ENCODE assay signal across 8 cellular contexts in the genomic region with DNA sequence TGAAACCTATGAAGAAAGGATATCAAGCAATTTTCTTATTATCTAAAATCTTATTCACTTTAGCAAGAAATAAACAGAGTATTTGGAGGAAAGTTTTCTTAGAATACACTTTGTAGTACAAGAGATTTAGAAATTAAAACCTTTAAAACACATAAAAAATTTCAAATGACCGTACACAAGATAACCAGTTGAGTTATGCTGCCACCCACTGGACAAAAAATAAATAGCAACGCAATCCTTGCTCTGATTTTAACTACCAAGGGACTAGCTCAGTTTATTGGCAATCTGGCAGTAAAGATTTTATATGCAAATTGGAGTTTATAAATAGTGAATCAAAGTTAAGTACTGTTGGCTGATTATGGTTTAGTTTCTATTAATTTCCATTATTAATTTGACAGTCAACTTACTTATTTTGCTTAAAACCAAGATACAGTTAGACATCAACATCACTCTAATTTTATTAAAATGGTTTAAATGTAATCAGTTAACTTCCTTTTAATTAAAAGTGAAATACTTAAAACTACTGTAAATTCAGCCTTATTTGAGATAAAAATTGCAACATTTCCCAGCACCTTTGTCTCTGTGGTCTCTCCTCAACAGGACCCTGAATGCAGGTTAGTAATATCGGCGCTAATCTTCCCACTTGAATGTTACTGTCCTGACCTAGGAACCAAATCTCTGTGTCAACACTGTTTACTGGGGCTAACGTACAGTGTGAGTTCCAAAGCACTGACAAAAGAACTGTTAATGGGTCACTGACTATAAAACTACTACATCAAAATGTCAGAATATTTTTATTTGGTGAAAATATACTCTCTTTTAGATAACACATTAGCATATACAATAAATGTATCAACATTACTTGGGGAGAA. TPM values are rescaled to one million over a fixed set of nuclear protein-coding genes. Genes with fewer than 3 reads are reported as not detected.
DNase-seq lines count a peak whose midpoint lies in the region; ATAC-seq and TF ChIP-seq lines count a peak whose summit lies in the region.

No MANE protein-coding gene starts in this region.

- POLR2A ChIA-PET in T-cell (lab: Charles Lee) (no interaction called here), MCF 10A (lab: Yijun Ruan, JAX) (interaction anchor here (0.7 to 1.5 kb wide), 3 partner anchors 31 to 131 kb away, joined by 3 to 6 read pairs (median 4); a partner anchor contains a TSS)

- TF ChIP-seq CTCF in MCF 10A (IDR thresholded peaks at IDR 0.05; ENCODE audit: unreplicated experiment): peak; percentile 56

- H3K4me1 Mint-ChIP-seq in T-cell: peaks cover 4 to 23% (median 20%) of the 10 kb centered on the region in 3 donors
- peaks cover 12% of the 10 kb centered on the region for H3K4me1 Mint-ChIP-seq in MCF 10A (ENCODE audit: insufficient read depth, unreplicated experiment)

- H3K27ac Mint-ChIP-seq in T-cell: no peak overlapping the region
- no peak overlapping the region for H3K27ac Mint-ChIP-seq in MCF 10A (ENCODE audit: low read depth, unreplicated experiment)

- BruUV-seq in MCF 10A (replicated peaks; lab: Mats Ljungman, UMichigan): no TSS peak

- CTCF ChIA-PET in T-cell (lab: Charles Lee) (interaction anchor here (0.5 to 3.7 kb wide), 16 partner anchors 9 to 158 kb away, joined by 3 to 44 read pairs (median 4); a partner anchor contains a TSS), MCF 10A (lab: Yijun Ruan, JAX) (interaction anchor here (0.6 to 8.1 kb wide), 9 partner anchors 9 to 153 kb away, joined by 3 to 161 read pairs (median 5); no protein-coding TSS in a partner anchor)

- H3K9me3 Mint-ChIP-seq in T-cell (no peaks in the 10 kb centered on the region), MCF 10A (ENCODE audit: unreplicated experiment) (no peaks in the 10 kb centered on the region)

- intact Hi-C loops in MCF 10A (cut with micrococcal nuclease): loop anchor here (1.0 to 2.0 kb wide), 2 partner anchors 80 to 153 kb away; no protein-coding TSS in a partner anchor
- intact Hi-C loops in left colon (cut with DNase I, micrococcal nuclease): loop anchor here (2.0 to 10.0 kb wide), 2 partner anchors 146 to 152 kb away; no protein-coding TSS in a partner anchor

- ATAC-seq in T-cell (replicated peaks in 1 of 4): peak in 1 of 4 experiments; percentile 50
- ATAC-seq in left colon: peak; percentile 64
- no peak for ATAC-seq in HG03039 (IDR thresholded peaks at IDR 0.05; ENCODE audit: unreplicated experiment)

- H3K4me3 Mint-ChIP-seq in T-cell (no peak overlapping the region), MCF 10A (ENCODE audit: unreplicated experiment) (no peak overlapping the region)

- H3K27me3 Mint-ChIP-seq in T-cell: no peaks in the 10 kb centered on the region
- H3K27me3 Mint-ChIP-seq in MCF 10A (ENCODE audit: insufficient read depth, unreplicated experiment): no peaks in the 10 kb centered on the region

- peaks cover 10% of the 10 kb centered on the region for H3K36me3 Mint-ChIP-seq in T-cell
- peaks cover 17% of the 10 kb centered on the region for H3K36me3 Mint-ChIP-seq in MCF 10A (ENCODE audit: insufficient read depth, unreplicated experiment)

- peak; percentile 1 to 57 for DNase-seq in NCI-H526 (lab: John Stamatoyannopoulos, UW)
- no peak for DNase-seq in NCI-H526 treated with DMSO at 0.1 percent for 48 hours (lab: John Stamatoyannopoulos, UW)
- DNase-seq in HUDEP-2 (lab: John Stamatoyannopoulos, UW; ENCODE audit: unreplicated experiment in 76 of 76): peak in 41 of 76 experiments; percentile 4 to 68 (median 33)
- peak in 30 of 34 experiments; percentile 5 to 66 (median 42) for DNase-seq in T-cell
- peak; percentile 72 for DNase-seq in MCF 10A (ENCODE audit: unreplicated experiment)
- DNase-seq in left colon: peak in 1 of 2 donors; percentile 58
- peak; percentile 30 to 31 for DNase-seq in stimulated activated CD8-positive, alpha-beta memory T cell treated with anti-CD3 and anti-CD28 coated beads, Interleukin-2, amount 100 ng/mL, for 1 hour (ENCODE audit: low read depth in 2 of 2)

RNA-seq across cellular contexts. Expression of a gene that starts 33.5 kb away (rescaled TPM):
- total RNA-seq in T-cell: 10 to 100 TPM; 26.3 to 35.2 (median 27.9) TPM
- 45.9 and 51.0 TPM in 2 replicates for total RNA-seq in MCF 10A (2022)
- total RNA-seq in left colon: 10 to 100 TPM; 42.1 TPM
